ENCODE assay signal across 17 cellular contexts in the genomic region with DNA sequence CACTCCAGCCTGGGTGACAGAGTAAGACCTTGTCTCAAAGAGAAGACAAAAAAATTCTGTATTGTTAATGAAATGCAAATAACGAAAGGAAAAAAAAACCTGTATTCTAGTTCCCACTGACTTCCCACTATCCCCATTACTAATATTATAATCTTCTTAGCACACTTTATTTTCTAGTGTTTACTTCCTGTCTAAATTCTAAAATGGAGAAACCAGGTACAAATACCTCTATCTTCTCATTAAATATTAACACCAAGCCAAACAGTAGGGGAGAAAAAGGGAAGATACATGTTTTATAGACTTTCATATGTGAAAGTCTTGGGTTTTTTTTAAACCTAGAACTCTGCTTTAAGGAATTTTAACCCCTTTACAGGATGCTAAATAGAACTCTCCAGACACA.
"Had no signal": no experiment of that assay in that cellular context is flagged by ENCODE, and none has a peak within 500 bp of the region (broad histone marks: within the 10 kb centered on the region; RNA-seq: fewer than 3 reads in every experiment).

No MANE protein-coding gene starts in this region.

- H3K4me3 Mint-ChIP-seq: activated CD4-positive, alpha-beta T cell treated with anti-CD3 and anti-CD28 coated beads for 36 hours; activated CD8-positive, alpha-beta T cell treated with anti-CD3 and anti-CD28 coated beads for 36 hours; activated naive CD4-positive, alpha-beta T cell treated with anti-CD3 and anti-CD28 coated beads for 36 hours had no signal

- H3K4me3 ChIP-seq: upper lobe of right lung had no signal

- ATAC-seq: right cardiac atrium had no signal

- H3K27ac Mint-ChIP-seq: activated CD4-positive, alpha-beta T cell treated with anti-CD3 and anti-CD28 coated beads for 36 hours; activated CD8-positive, alpha-beta T cell treated with anti-CD3 and anti-CD28 coated beads for 36 hours; activated naive CD4-positive, alpha-beta T cell treated with anti-CD3 and anti-CD28 coated beads for 36 hours had no signal

- H3K27me3 ChIP-seq: upper lobe of right lung had no signal

- FAIRE-seq: astrocyte, colon, endothelial cell of umbilical vein, kidney had no signal

- H3K9me3 Mint-ChIP-seq: activated CD8-positive, alpha-beta T cell treated with anti-CD3 and anti-CD28 coated beads for 36 hours; activated naive CD4-positive, alpha-beta T cell treated with anti-CD3 and anti-CD28 coated beads for 36 hours had no signal

- H3K27me3 Mint-ChIP-seq: activated CD4-positive, alpha-beta T cell treated with anti-CD3 and anti-CD28 coated beads for 36 hours; activated CD8-positive, alpha-beta T cell treated with anti-CD3 and anti-CD28 coated beads for 36 hours had no signal

- H3K36me3 ChIP-seq: upper lobe of right lung had no signal

- H3K9me3 ChIP-seq: upper lobe of right lung had no signal

- DNase-seq: activated CD8-positive, alpha-beta memory T cell treated with anti-CD3 and anti-CD28 coated beads, Interleukin-2, amount 50 U/mL, for 48 hours; activated CD8-positive, alpha-beta T cell treated with anti-CD3 and anti-CD28 coated beads for 36 hours; activated naive CD4-positive, alpha-beta T cell treated with anti-CD3 and anti-CD28 coated beads for 36 hours; foreskin melanocyte; kidney; posterior cingulate gyrus; right cardiac atrium; stimulated activated CD4-positive, alpha-beta T cell treated with anti-CD3 and anti-CD28 coated beads, Interleukin-2, amount 100 ng/mL, for 24 hours; stimulated activated naive CD4-positive, alpha-beta T cell; substantia nigra; SW 1271; T1000; upper lobe of right lung had no signal

- H3K27ac ChIP-seq: upper lobe of right lung had no signal
